In the genomic region with DNA sequence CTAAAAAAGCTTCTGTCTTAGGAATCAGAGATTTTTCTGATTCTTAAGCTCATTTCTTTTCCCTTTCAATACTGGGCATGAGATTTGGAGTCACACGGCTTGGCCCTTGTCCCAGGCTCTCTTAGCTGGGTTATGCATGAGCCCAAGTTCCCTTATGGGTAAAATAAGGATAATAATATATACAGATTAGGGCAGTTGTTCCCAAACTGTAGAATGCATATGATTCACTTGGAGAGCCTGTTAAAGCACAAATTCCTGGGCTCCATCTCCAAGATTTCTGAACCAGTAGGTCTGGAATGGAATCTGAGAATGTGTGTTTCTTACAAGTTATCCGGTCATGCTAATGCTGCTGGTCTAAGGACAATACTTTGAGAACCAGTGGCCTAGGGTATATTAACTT, we compare ENCODE assay signal across 28 cellular contexts.
DNase-seq lines count a peak whose midpoint lies in the region; ATAC-seq and TF ChIP-seq lines count a peak whose summit lies in the region.
"Had no signal": no experiment of that assay in that cellular context is flagged by ENCODE, and none has a peak within 500 bp of the region (broad histone marks: within the 10 kb centered on the region; RNA-seq: fewer than 3 reads in every experiment).

No MANE protein-coding gene starts in this region.

- CTCF ChIA-PET in activated CD4-positive, alpha-beta T cell treated with anti-CD3 and anti-CD28 coated beads for 36 hours (lab: Charles Lee) = interaction anchor here (0.7 to 3.5 kb wide), 3 partner anchors 21 to 64 kb away, joined by 3 to 9 read pairs (median 3); no protein-coding TSS in a partner anchor

- H2AFZ ChIP-seq in OCI-LY3 (ENCODE audit: low read depth, low read length) = no peak overlapping the region
- H2AFZ ChIP-seq in osteoblast (ENCODE audit: low read length) = peak overlapping the region; percentile 38

- intact Hi-C loops in activated CD4-positive, alpha-beta T cell treated with anti-CD3 and anti-CD28 coated beads for 36 hours (cut with DNase I, micrococcal nuclease) = no loop called here
- intact Hi-C loops in left lung (cut with DNase I) = no loop called here

- H3K36me3 ChIP-seq in OCI-LY3 (replicated peaks; ENCODE audit: low read depth, low read length) = no peaks in the 10 kb centered on the region
- no peaks in the 10 kb centered on the region for H3K36me3 ChIP-seq in osteoblast (ENCODE audit: insufficient read depth, low read length)
- H3K36me3 ChIP-seq in left lung = no peaks in the 10 kb centered on the region
- H3K36me3 ChIP-seq: BLaER1, colonic mucosa, Peyer's patch, spleen, tibial artery had no signal

- H3K9me3 ChIP-seq in OCI-LY3 (ENCODE audit: insufficient read depth, low read length) (no peaks in the 10 kb centered on the region), osteoblast (ENCODE audit: low read depth, low read length) (no peaks in the 10 kb centered on the region), left lung (no peaks in the 10 kb centered on the region)
- H3K9me3 ChIP-seq: BLaER1, Caco-2, colonic mucosa, mucosa of descending colon, Peyer's patch, spleen, tibial artery had no signal

- peaks cover 2% of the 10 kb centered on the region for H3K4me1 Mint-ChIP-seq in activated CD4-positive, alpha-beta T cell treated with anti-CD3 and anti-CD28 coated beads for 36 hours
- H3K4me1 Mint-ChIP-seq: activated naive CD4-positive, alpha-beta T cell treated with anti-CD3 and anti-CD28 coated beads, Interleukin-2, amount 50 U/mL, for 24 hours; T-cell had no signal

- no peaks in the 10 kb centered on the region for H4K20me1 ChIP-seq in OCI-LY3 (ENCODE audit: insufficient read depth, low read length)
- H4K20me1 ChIP-seq in osteoblast (ENCODE audit: insufficient read depth, low read length) = no peaks in the 10 kb centered on the region
- H4K20me1 ChIP-seq: BLaER1 had no signal

- no peaks in the 10 kb centered on the region for H3K27me3 ChIP-seq in OCI-LY3 (ENCODE audit: low read depth, low read length)
- H3K27me3 ChIP-seq in osteoblast (ENCODE audit: insufficient read depth, low read length) = no peaks in the 10 kb centered on the region
- no peaks in the 10 kb centered on the region for H3K27me3 ChIP-seq in left lung
- H3K27me3 ChIP-seq: BLaER1, colonic mucosa, Peyer's patch, spleen, tibial artery had no signal

- H3K9ac ChIP-seq in OCI-LY3 (ENCODE audit: low read length) = no peak overlapping the region
- H3K9ac ChIP-seq: BLaER1 had no signal

- H3K4me3 ChIP-seq in OCI-LY3 (ENCODE audit: low read length) (no peak overlapping the region), fibroblast of mammary gland (ENCODE audit: control insufficient read depth, low read depth, low read length) (no peak overlapping the region), osteoblast (ENCODE audit: insufficient read depth, low read length) (no peak overlapping the region), left lung (no peak overlapping the region)
- H3K4me3 ChIP-seq: BLaER1, colonic mucosa, mucosa of descending colon, Peyer's patch, spleen, tibial artery had no signal

- ATAC-seq in HG03196 (IDR thresholded peaks at IDR 0.05; ENCODE audit: unreplicated experiment) = no peak
- no peak for ATAC-seq in GM21717 (IDR thresholded peaks at IDR 0.05; ENCODE audit: unreplicated experiment)
- no peak for ATAC-seq in activated CD4-positive, alpha-beta T cell treated with anti-CD3 and anti-CD28 coated beads for 36 hours
- ATAC-seq in left lung = no peak
- ATAC-seq: activated T-cell treated with anti-CD3 and anti-CD28 coated beads, Interleukin-2, amount 50 U/mL, for 72 hours; mucosa of descending colon; T-cell had no signal

- H3K36me3 Mint-ChIP-seq in activated CD4-positive, alpha-beta T cell treated with anti-CD3 and anti-CD28 coated beads for 36 hours (ENCODE audit: low read depth) = no peaks in the 10 kb centered on the region
- H3K36me3 Mint-ChIP-seq: activated naive CD4-positive, alpha-beta T cell treated with anti-CD3 and anti-CD28 coated beads, Interleukin-2, amount 50 U/mL, for 24 hours; T-cell had no signal

- POLR2A ChIA-PET in activated CD4-positive, alpha-beta T cell treated with anti-CD3 and anti-CD28 coated beads for 36 hours (lab: Charles Lee) = no interaction called here

- no peak overlapping the region for H3K27ac ChIP-seq in OCI-LY3 (ENCODE audit: low read length)
- H3K27ac ChIP-seq in osteoblast (ENCODE audit: low read depth, low read length) = no peak overlapping the region
- no peak overlapping the region for H3K27ac ChIP-seq in left lung
- H3K27ac ChIP-seq: BLaER1, colonic mucosa, Peyer's patch, spleen, tibial artery had no signal

- no peak overlapping the region for H3K4me3 Mint-ChIP-seq in activated CD4-positive, alpha-beta T cell treated with anti-CD3 and anti-CD28 coated beads for 36 hours
- H3K4me3 Mint-ChIP-seq: activated naive CD4-positive, alpha-beta T cell treated with anti-CD3 and anti-CD28 coated beads, Interleukin-2, amount 50 U/mL, for 24 hours; activated T-cell treated with anti-CD3 and anti-CD28 coated beads, Interleukin-2, amount 50 U/mL, for 72 hours; endodermal cell; T-cell had no signal

- no peak overlapping the region for H3K27ac Mint-ChIP-seq in activated CD4-positive, alpha-beta T cell treated with anti-CD3 and anti-CD28 coated beads for 36 hours
- H3K27ac Mint-ChIP-seq: activated naive CD4-positive, alpha-beta T cell treated with anti-CD3 and anti-CD28 coated beads, Interleukin-2, amount 50 U/mL, for 24 hours; activated T-cell treated with anti-CD3 and anti-CD28 coated beads, Interleukin-2, amount 50 U/mL, for 72 hours; endodermal cell; T-cell had no signal

- H3K4me1 ChIP-seq in OCI-LY3 (ENCODE audit: low read length) (peaks cover 18% of the 10 kb centered on the region), osteoblast (ENCODE audit: insufficient read depth, low read length) (peaks cover 15% of the 10 kb centered on the region), left lung (peaks cover 4 to 8% of the 10 kb centered on the region in 2 donors)
- H3K4me1 ChIP-seq: Caco-2, colonic mucosa had no signal

- TF ChIP-seq CTCF in OCI-LY3 (IDR thresholded peaks at IDR 0.05; ENCODE audit: low read depth, low read length) (no peak), fibroblast of mammary gland (conservative IDR thresholded peaks at IDR 0.05; ENCODE audit: control insufficient read depth, insufficient read depth, low read depth, low read length) (no peak), osteoblast (IDR thresholded peaks at IDR 0.05; ENCODE audit: extremely low read depth, low read depth, low read length) (no peak), left lung (IDR thresholded peaks at IDR 0.05) (no peak)

- H3K27me3 Mint-ChIP-seq in activated CD4-positive, alpha-beta T cell treated with anti-CD3 and anti-CD28 coated beads for 36 hours = no peaks in the 10 kb centered on the region

- DNase-seq in AG08395 (ENCODE audit: low spot score) = peak; percentile 12
- peak; percentile 44 for DNase-seq in fibroblast of mammary gland (ENCODE audit: low read depth)
- peak; percentile 65 for DNase-seq in osteoblast (ENCODE audit: insufficient read length, low spot score, missing footprints)
- DNase-seq in activated CD4-positive, alpha-beta T cell treated with anti-CD3 and anti-CD28 coated beads for 36 hours = no peak
- DNase-seq in left lung = no peak
- DNase-seq: activated CD4-positive, alpha-beta T cell treated with anti-CD3 and anti-CD28 coated beads for 1 hour; activated T-cell treated with anti-CD3 and anti-CD28 coated beads, Interleukin-2, amount 50 U/mL, for 72 hours; Caco-2; colonic mucosa; endodermal cell; H7; hippocampal formation; mucosa of descending colon; NCI-H1436; NCI-H2107; NCI-H510A; NK-92 treated with Interleukin-12 subunit alpha and Interleukin-12 subunit beta, amount 100 ng/mL, for 24 hours; Peyer's patch; spleen; stimulated activated CD4-positive, alpha-beta T cell treated with anti-CD3 and anti-CD28 coated beads, Interleukin-4, amount 100 ng/mL, for 1 hour; stimulated activated naive CD4-positive, alpha-beta T cell; T-cell had no signal

- no peaks in the 10 kb centered on the region for H3K9me3 Mint-ChIP-seq in activated CD4-positive, alpha-beta T cell treated with anti-CD3 and anti-CD28 coated beads for 36 hours (ENCODE audit: low read depth)
- H3K9me3 Mint-ChIP-seq: activated naive CD4-positive, alpha-beta T cell treated with anti-CD3 and anti-CD28 coated beads, Interleukin-2, amount 50 U/mL, for 24 hours; activated T-cell treated with anti-CD3 and anti-CD28 coated beads, Interleukin-2, amount 50 U/mL, for 72 hours; endodermal cell; T-cell had no signal

- peak overlapping the region; percentile 11; the same call in 1 of the 2 replicates for H3K4me2 ChIP-seq in OCI-LY3 (ENCODE audit: low read length)
- no peak overlapping the region for H3K4me2 ChIP-seq in osteoblast (ENCODE audit: insufficient read depth, low read length)
- H3K4me2 ChIP-seq: BLaER1 had no signal

- H3K79me2 ChIP-seq in OCI-LY3 (ENCODE audit: low read length) (no peaks in the 10 kb centered on the region), osteoblast (ENCODE audit: insufficient read depth, low read length) (no peaks in the 10 kb centered on the region)

Comparison
In these comparisons a context has a peak if more than half of its experiments do, and no peak if none do; other contexts are left out.
1. DNase-seq: peak in AG08395 (single experiment), fibroblast of mammary gland (single experiment) and osteoblast (single experiment); none in activated CD4-positive, alpha-beta T cell treated with anti-CD3 and anti-CD28 coated beads for 36 hours (single experiment) and left lung (0 of 2).